6 cellular contexts compared by ENCODE assay signal in genomic region chr12:123313046-123313445, GRCh38. TPM values are rescaled to one million over a fixed set of nuclear protein-coding genes. Genes with fewer than 3 reads are reported as not detected.
DNase-seq lines count a peak whose midpoint lies in the region; ATAC-seq, FAIRE-seq and TF ChIP-seq lines count a peak whose summit lies in the region.
"Not testable (repeated sequence)": the region's sequence is repeated elsewhere in the genome, so short reads cannot be mapped to it uniquely, and the experiment has no call there.

No MANE protein-coding gene starts in this region.

- WGBS in pancreas, 2 donors = 93 to 94% methylated on average over 4 of the region's 4 CpGs

- peaks cover 80% of the 10 kb centered on the region for H3K36me3 Mint-ChIP-seq in WTC11

- POLR2A ChIA-PET in WTC11 (lab: Charles Lee) = not testable (repeated sequence)

- H3K27ac Mint-ChIP-seq in WTC11 = not testable (repeated sequence)

- CTCF ChIA-PET in WTC11 (lab: Charles Lee) = not testable (repeated sequence)

- H3K4me1 Mint-ChIP-seq in WTC11 = not testable (repeated sequence)

- H3K4me1 ChIP-seq in pancreas = not testable (repeated sequence)

- not testable (repeated sequence) for H3K27me3 ChIP-seq in pancreas

- peaks cover 3 to 76% (median 21%) of the 10 kb centered on the region in 3 donors for H3K36me3 ChIP-seq in pancreas

- not testable (repeated sequence) for H3K4me3 ChIP-seq in pancreas

- FAIRE-seq in A204.1 (lab: Jason Lieb, UNC) (peak; percentile 85), G401.6 (lab: Jason Lieb, UNC) (peak; percentile 81), RCC 7860 (lab: Jason Lieb, UNC) (peak; percentile 42), frontal cortex (lab: Jason Lieb, UNC) (peak; percentile 79), pancreas (lab: Jason Lieb, UNC) (peak; percentile 47)

- H3K27ac ChIP-seq in pancreas = not testable (repeated sequence)

- intact Hi-C loops in pancreas (cut with DNase I) = not testable (repeated sequence)

- ATAC-seq in WTC11, pancreas: not testable (repeated sequence)

- not testable (repeated sequence) for H3K27me3 Mint-ChIP-seq in WTC11 (ENCODE audit: low read depth)

- not testable (repeated sequence) for H3K9me3 ChIP-seq in pancreas

- not testable (repeated sequence) for TF ChIP-seq CTCF in WTC11 (IDR thresholded peaks at IDR 0.05); pancreas (IDR thresholded peaks at IDR 0.05)

- not testable (repeated sequence) for DNase-seq in RCC 7860 (ENCODE audit: low spot score); WTC11 (ENCODE audit: low spot score); frontal cortex (ENCODE audit: low spot score in 2 of 2); pancreas

- not testable (repeated sequence) for H3K9me3 Mint-ChIP-seq in WTC11

- H3K4me3 Mint-ChIP-seq in WTC11 = not testable (repeated sequence)

TF ChIP-seq in WTC11, 78 proteins besides CTCF, POLR2A, EP300 and RAD21:
- peak; percentile 90 for TF ChIP-seq HMGA2 (CRISPR knock-in tag; IDR thresholded peaks at IDR 0.05)

RNA-seq across cellular contexts. Expression of gene CDK2AP1, which starts 41.4 kb away (rescaled TPM):
- 138 to 151 TPM (median 142 TPM) in 3 replicates for total RNA-seq in WTC11 (2021)
- 68.1 TPM for total RNA-seq in frontal cortex
- total RNA-seq in pancreas = 10 to 100 TPM; 17.3 to 50.0 (median 23.9) TPM
- 10 to 100 TPM; 65.0 to 84.0 TPM for polyA plus RNA-seq in pancreas

RNA-seq across cellular contexts. Expression of gene SBNO1, which starts 51.6 kb away (rescaled TPM):
- total RNA-seq in WTC11 (2021) (42.9 to 52.2 TPM (median 43.5 TPM) in 3 replicates), frontal cortex (43.2 TPM), pancreas (10 to 100 TPM in 3 of 6 donors, 1 to 10 TPM in 3; 7.9 to 16.3 (median 10.5) TPM)
- 1 to 10 TPM; 2.6 to 4.2 TPM for polyA plus RNA-seq in pancreas
